28 cellular contexts compared by ENCODE assay signal in the genomic region with DNA sequence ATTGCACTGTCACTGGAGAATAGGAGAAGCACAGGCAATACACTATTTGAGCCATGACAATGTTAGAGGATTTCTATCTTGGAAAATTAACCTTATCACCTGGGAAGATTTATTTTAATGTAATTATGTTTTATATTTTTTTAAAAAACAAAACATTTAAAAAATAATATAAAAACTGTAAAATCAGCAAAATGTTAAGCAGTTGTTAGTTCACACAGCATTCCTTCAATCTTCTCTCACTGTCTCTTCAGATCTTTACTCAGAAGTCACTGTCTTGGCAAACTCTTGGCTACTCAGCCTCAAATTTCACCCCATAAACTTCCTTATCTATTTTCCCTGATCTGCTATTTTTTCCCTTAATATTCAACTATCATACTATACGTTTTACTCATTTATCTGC.
"Had no signal": no experiment of that assay in that cellular context is flagged by ENCODE, and none has a peak within 500 bp of the region (broad histone marks: within the 10 kb centered on the region; RNA-seq: fewer than 3 reads in every experiment).

No MANE protein-coding gene starts in this region.

- H3K27me3 ChIP-seq: colonic mucosa, dorsolateral prefrontal cortex, esophagus muscularis mucosa, esophagus squamous epithelium, foreskin keratinocyte, gastrocnemius medialis, gastroesophageal sphincter, heart left ventricle, heart right ventricle, hepatocyte had no signal

- H3K9me3 ChIP-seq: colonic mucosa, esophagus muscularis mucosa, esophagus squamous epithelium, gastrocnemius medialis, gastroesophageal sphincter, heart right ventricle had no signal

- H3K27ac ChIP-seq: colonic mucosa, coronary artery, dorsolateral prefrontal cortex, epithelial cell of prostate, esophagus muscularis mucosa, esophagus squamous epithelium, foreskin keratinocyte, gastrocnemius medialis, gastroesophageal sphincter, heart left ventricle, heart right ventricle, hepatocyte had no signal

- H3K4me3 ChIP-seq: colonic mucosa, coronary artery, dorsolateral prefrontal cortex, esophagus muscularis mucosa, esophagus squamous epithelium, gastrocnemius medialis, gastroesophageal sphincter, heart left ventricle, heart right ventricle, hepatocyte had no signal

- FAIRE-seq: endometrium, endothelial cell of umbilical vein, frontal cortex had no signal

- H2AFZ ChIP-seq: hepatocyte had no signal

- H3K4me1 ChIP-seq: colonic mucosa, esophagus muscularis mucosa, esophagus squamous epithelium, foreskin keratinocyte, gastrocnemius medialis, gastroesophageal sphincter, heart left ventricle, heart right ventricle had no signal

- H3K36me3 ChIP-seq: colonic mucosa, esophagus muscularis mucosa, esophagus squamous epithelium, gastrocnemius medialis, gastroesophageal sphincter, heart left ventricle, heart right ventricle had no signal

- DNase-seq: colonic mucosa; cortex of kidney; dermis blood vessel endothelial cell; dorsolateral prefrontal cortex; effector CD4-positive, alpha-beta T cell; effector CD8-positive, alpha-beta T cell; effector memory CD4-positive, alpha-beta T cell; effector memory CD8-positive, alpha-beta T cell; endodermal cell; erythroblast; esophagus squamous epithelium; foreskin fibroblast; foreskin keratinocyte; foreskin melanocyte; gastrocnemius medialis; glutamatergic neuron; head of caudate nucleus; heart left ventricle; heart right ventricle had no signal

- H3K4me2 ChIP-seq: hepatocyte had no signal

- H3K79me2 ChIP-seq: hepatocyte had no signal

- ATAC-seq: effector memory CD8-positive, alpha-beta T cell; esophagus mucosa; foreskin keratinocyte; gastrocnemius medialis; gastroesophageal sphincter; heart left ventricle; heart right ventricle had no signal
